ENCODE assay signal across 1 cellular context in the genomic region with DNA sequence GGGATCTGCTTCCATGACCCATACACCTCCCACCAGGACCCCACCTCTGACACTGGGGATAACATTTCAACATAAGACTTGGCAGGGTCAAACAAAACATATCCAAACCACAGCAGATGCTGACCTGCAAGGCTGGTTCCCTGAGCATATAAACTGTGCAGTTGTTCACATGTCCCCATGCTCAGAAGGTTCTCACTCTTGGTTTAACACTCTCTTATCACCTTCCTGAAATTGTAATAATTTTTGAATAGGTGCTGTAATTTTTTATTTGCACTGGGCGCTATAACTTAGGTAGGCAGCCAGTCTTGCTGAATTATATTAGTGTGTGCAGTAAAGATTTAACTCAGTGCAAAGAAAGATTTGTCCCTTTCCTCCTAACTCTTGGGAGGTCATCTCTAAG.
TF ChIP-seq lines count a peak whose summit lies in the region.

No MANE protein-coding gene starts in this region.

TF ChIP-seq in IMR-90, 13 proteins besides CTCF, POLR2A, EP300 and RAD21 (continued from another document):
- TF ChIP-seq, protein P1, sequence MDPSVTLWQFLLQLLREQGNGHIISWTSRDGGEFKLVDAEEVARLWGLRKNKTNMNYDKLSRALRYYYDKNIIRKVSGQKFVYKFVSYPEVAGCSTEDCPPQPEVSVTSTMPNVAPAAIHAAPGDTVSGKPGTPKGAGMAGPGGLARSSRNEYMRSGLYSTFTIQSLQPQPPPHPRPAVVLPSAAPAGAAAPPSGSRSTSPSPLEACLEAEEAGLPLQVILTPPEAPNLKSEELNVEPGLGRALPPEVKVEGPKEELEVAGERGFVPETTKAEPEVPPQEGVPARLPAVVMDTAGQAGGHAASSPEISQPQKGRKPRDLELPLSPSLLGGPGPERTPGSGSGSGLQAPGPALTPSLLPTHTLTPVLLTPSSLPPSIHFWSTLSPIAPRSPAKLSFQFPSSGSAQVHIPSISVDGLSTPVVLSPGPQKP (IDR thresholded peaks at IDR 0.05; ENCODE audit: borderline replicate concordance, low read depth, low read length) = no peak
- TF ChIP-seq MAZ (IDR thresholded peaks at IDR 0.05; ENCODE audit: borderline replicate concordance, low read depth, low read length) (no peak), RFX5 (IDR thresholded peaks at IDR 0.05; ENCODE audit: low read depth, low read length) (no peak), MAFK (IDR thresholded peaks at IDR 0.05; ENCODE audit: low read depth, low read length) (no peak), CHD1 (IDR thresholded peaks at IDR 0.05; ENCODE audit: low read depth, low read length) (no peak)
